ENCODE assay signal across 13 cellular contexts in genomic region chr2:232322560-232323327, GRCh38. TPM values are rescaled to one million over a fixed set of nuclear protein-coding genes. Genes with fewer than 3 reads are reported as not detected.
DNase-seq lines count a peak whose midpoint lies in the region; ATAC-seq, FAIRE-seq and TF ChIP-seq lines count a peak whose summit lies in the region.
"Had no signal": no experiment of that assay in that cellular context is flagged by ENCODE, and none has a peak within 500 bp of the region (broad histone marks: within the 10 kb centered on the region; RNA-seq: fewer than 3 reads in every experiment).

No MANE protein-coding gene starts in this region.

- H3K36me3 ChIP-seq in kidney (ENCODE audit: control insufficient read depth in 1 of 2, insufficient read depth in 2 of 2, low read length in 2 of 2): no peaks in the 10 kb centered on the region

- no peaks in the 10 kb centered on the region for H3K27me3 Mint-ChIP-seq in activated T-helper 1 cell treated with anti-CD3 and anti-CD28 coated beads, Interleukin-12 subunit alpha, Interleukin-12 subunit beta, Interleukin-2, Interleukin-4 antibody, amounts not matched to agents 30 ng/mL and 10 ng/mL and 1 ng/mL, durations not matched to agents 14 hours and 24 hours and 36 hours (ENCODE audit: insufficient read depth)
- no peaks in the 10 kb centered on the region for H3K27me3 Mint-ChIP-seq in stimulated activated memory B cell treated with anti-CD40 and anti-IgM and Interleukin-4, amounts not matched to agents 10 μg/mL and 1 μg/mL and 100 μg/mL, for 72 hours

- no peaks in the 10 kb centered on the region for H3K36me3 Mint-ChIP-seq in activated T-helper 1 cell treated with anti-CD3 and anti-CD28 coated beads, Interleukin-12 subunit alpha, Interleukin-12 subunit beta, Interleukin-2, Interleukin-4 antibody, amounts not matched to agents 30 ng/mL and 10 ng/mL and 1 ng/mL, durations not matched to agents 14 hours and 24 hours and 36 hours (ENCODE audit: low read depth)
- H3K36me3 Mint-ChIP-seq in stimulated activated memory B cell treated with anti-CD40 and anti-IgM and Interleukin-4, amounts not matched to agents 10 μg/mL and 1 μg/mL and 100 μg/mL, for 72 hours: no peaks in the 10 kb centered on the region

- peaks cover 0 to 17% of the 10 kb centered on the region in 2 donors for H3K4me1 ChIP-seq in kidney (ENCODE audit: control insufficient read depth in 1 of 2, insufficient read depth in 1 of 2, low read depth in 1 of 2, low read length in 2 of 2)

- H3K27ac ChIP-seq in kidney (ENCODE audit: low read depth in 2 of 2, low read length in 2 of 2): no peak overlapping the region

- TF ChIP-seq CTCF in kidney (IDR thresholded peaks at IDR 0.05; ENCODE audit: borderline replicate concordance, extremely low read depth, insufficient read depth): no peak

- intact Hi-C loops in activated T-helper 1 cell treated with anti-CD3 and anti-CD28 coated beads, Interleukin-12 subunit alpha, Interleukin-12 subunit beta, Interleukin-2, Interleukin-4 antibody, amounts not matched to agents 30 ng/mL and 10 ng/mL and 1 ng/mL, durations not matched to agents 14 hours and 24 hours and 36 hours (cut with micrococcal nuclease): loop anchor here (5.0 kb wide), 1 partner anchor 120 kb away; no protein-coding TSS in a partner anchor
- intact Hi-C loops in kidney (cut with DNase I): loop anchor here (10.0 kb wide), 1 partner anchor 398 kb away; the partner anchor contains the start of gene NPPC

- H3K4me1 Mint-ChIP-seq in activated T-helper 1 cell treated with anti-CD3 and anti-CD28 coated beads, Interleukin-12 subunit alpha, Interleukin-12 subunit beta, Interleukin-2, Interleukin-4 antibody, amounts not matched to agents 30 ng/mL and 10 ng/mL and 1 ng/mL, durations not matched to agents 14 hours and 24 hours and 36 hours (ENCODE audit: low read depth): peaks cover 23% of the 10 kb centered on the region
- H3K4me1 Mint-ChIP-seq in stimulated activated memory B cell treated with anti-CD40 and anti-IgM and Interleukin-4, amounts not matched to agents 10 μg/mL and 1 μg/mL and 100 μg/mL, for 72 hours: peaks cover 25% of the 10 kb centered on the region

- H3K27ac Mint-ChIP-seq in activated T-helper 1 cell treated with anti-CD3 and anti-CD28 coated beads, Interleukin-12 subunit alpha, Interleukin-12 subunit beta, Interleukin-2, Interleukin-4 antibody, amounts not matched to agents 30 ng/mL and 10 ng/mL and 1 ng/mL, durations not matched to agents 14 hours and 24 hours and 36 hours: peak overlapping the region; percentile 14
- H3K27ac Mint-ChIP-seq in stimulated activated memory B cell treated with anti-CD40 and anti-IgM and Interleukin-4, amounts not matched to agents 10 μg/mL and 1 μg/mL and 100 μg/mL, for 72 hours: no peak overlapping the region

- DNase-seq in stimulated activated CD4-positive, alpha-beta T cell treated with anti-CD3 and anti-CD28 coated beads, Interleukin-2, amount 100 ng/mL, for 4 hours (ENCODE audit: low read depth): peak; percentile 21
- no peak for DNase-seq in stimulated activated CD4-positive, alpha-beta T cell treated with anti-CD3 and anti-CD28 coated beads, Interleukin-4, amount 100 ng/mL, for 24 hours
- no peak for DNase-seq in activated T-helper 1 cell treated with anti-CD3 and anti-CD28 coated beads, Interleukin-12 subunit alpha, Interleukin-12 subunit beta, Interleukin-2, Interleukin-4 antibody, amounts not matched to agents 30 ng/mL and 10 ng/mL and 1 ng/mL, durations not matched to agents 14 hours and 24 hours and 36 hours (ENCODE audit: low spot score)
- DNase-seq in myocyte (ENCODE audit: low read depth) (peak; percentile 21), LoVo (ENCODE audit: low spot score) (no peak), kidney (no peak), mucosa of gallbladder (ENCODE audit: low spot score) (no peak)
- DNase-seq: MM.1S had no signal

- H3K4me3 ChIP-seq in kidney (ENCODE audit: low read length in 2 of 2): no peak overlapping the region

- no peak for FAIRE-seq in kidney (lab: Jason Lieb, UNC)
- FAIRE-seq: astrocyte, islet of Langerhans had no signal

- H3K9me3 Mint-ChIP-seq in activated T-helper 1 cell treated with anti-CD3 and anti-CD28 coated beads, Interleukin-12 subunit alpha, Interleukin-12 subunit beta, Interleukin-2, Interleukin-4 antibody, amounts not matched to agents 30 ng/mL and 10 ng/mL and 1 ng/mL, durations not matched to agents 14 hours and 24 hours and 36 hours: no peaks in the 10 kb centered on the region
- no peaks in the 10 kb centered on the region for H3K9me3 Mint-ChIP-seq in stimulated activated memory B cell treated with anti-CD40 and anti-IgM and Interleukin-4, amounts not matched to agents 10 μg/mL and 1 μg/mL and 100 μg/mL, for 72 hours

- H3K9ac ChIP-seq in kidney (ENCODE audit: low read length in 2 of 2): no peak overlapping the region

- peak overlapping the region; percentile 8 for H3K4me3 Mint-ChIP-seq in activated T-helper 1 cell treated with anti-CD3 and anti-CD28 coated beads, Interleukin-12 subunit alpha, Interleukin-12 subunit beta, Interleukin-2, Interleukin-4 antibody, amounts not matched to agents 30 ng/mL and 10 ng/mL and 1 ng/mL, durations not matched to agents 14 hours and 24 hours and 36 hours
- H3K4me3 Mint-ChIP-seq in stimulated activated memory B cell treated with anti-CD40 and anti-IgM and Interleukin-4, amounts not matched to agents 10 μg/mL and 1 μg/mL and 100 μg/mL, for 72 hours: no peak overlapping the region

- H3K9me3 ChIP-seq in kidney (ENCODE audit: control insufficient read depth in 1 of 2, low read length in 2 of 2): no peaks in the 10 kb centered on the region

- no peak for ATAC-seq in stimulated activated memory B cell treated with anti-CD40 and anti-IgM and Interleukin-4, amounts not matched to agents 10 μg/mL and 1 μg/mL and 100 μg/mL, for 72 hours
- ATAC-seq: HCT116 had no signal

RNA-seq across cellular contexts. Expression of gene ALPP, which starts 55.8 kb away (rescaled TPM):
- not detected in 2 replicates for total RNA-seq in activated T-helper 1 cell treated with anti-CD3 and anti-CD28 coated beads, Interleukin-12 subunit alpha, Interleukin-12 subunit beta, Interleukin-2, Interleukin-4 antibody, amounts not matched to agents 30 ng/mL and 10 ng/mL and 1 ng/mL, durations not matched to agents 14 hours and 24 hours and 36 hours
- total RNA-seq in myocyte (not detected in 2 replicates), kidney (not detected), mucosa of gallbladder (not detected)
- polyA plus RNA-seq in myocyte (2012): not detected
- not detected for polyA plus RNA-seq in kidney (ENCODE audit: insufficient read depth, low read depth, low replicate concordance)
- total RNA-seq: renal cortical epithelial cell had no signal

Comparison
In these comparisons a context has a peak if more than half of its experiments do, and no peak if none do; other contexts are left out.
1. DNase-seq: peak in stimulated activated CD4-positive, alpha-beta T cell treated with anti-CD3 and anti-CD28 coated beads, Interleukin-2, amount 100 ng/mL, for 4 hours (single experiment) and myocyte (single experiment); none in stimulated activated CD4-positive, alpha-beta T cell treated with anti-CD3 and anti-CD28 coated beads, Interleukin-4, amount 100 ng/mL, for 24 hours (single experiment), activated T-helper 1 cell treated with anti-CD3 and anti-CD28 coated beads, Interleukin-12 subunit alpha, Interleukin-12 subunit beta, Interleukin-2, Interleukin-4 antibody, amounts not matched to agents 30 ng/mL and 10 ng/mL and 1 ng/mL, durations not matched to agents 14 hours and 24 hours and 36 hours (single experiment), LoVo (single experiment), kidney (single experiment) and mucosa of gallbladder (single experiment).